Comparison of ENCODE assay signal across 8 cellular contexts in the genomic region with DNA sequence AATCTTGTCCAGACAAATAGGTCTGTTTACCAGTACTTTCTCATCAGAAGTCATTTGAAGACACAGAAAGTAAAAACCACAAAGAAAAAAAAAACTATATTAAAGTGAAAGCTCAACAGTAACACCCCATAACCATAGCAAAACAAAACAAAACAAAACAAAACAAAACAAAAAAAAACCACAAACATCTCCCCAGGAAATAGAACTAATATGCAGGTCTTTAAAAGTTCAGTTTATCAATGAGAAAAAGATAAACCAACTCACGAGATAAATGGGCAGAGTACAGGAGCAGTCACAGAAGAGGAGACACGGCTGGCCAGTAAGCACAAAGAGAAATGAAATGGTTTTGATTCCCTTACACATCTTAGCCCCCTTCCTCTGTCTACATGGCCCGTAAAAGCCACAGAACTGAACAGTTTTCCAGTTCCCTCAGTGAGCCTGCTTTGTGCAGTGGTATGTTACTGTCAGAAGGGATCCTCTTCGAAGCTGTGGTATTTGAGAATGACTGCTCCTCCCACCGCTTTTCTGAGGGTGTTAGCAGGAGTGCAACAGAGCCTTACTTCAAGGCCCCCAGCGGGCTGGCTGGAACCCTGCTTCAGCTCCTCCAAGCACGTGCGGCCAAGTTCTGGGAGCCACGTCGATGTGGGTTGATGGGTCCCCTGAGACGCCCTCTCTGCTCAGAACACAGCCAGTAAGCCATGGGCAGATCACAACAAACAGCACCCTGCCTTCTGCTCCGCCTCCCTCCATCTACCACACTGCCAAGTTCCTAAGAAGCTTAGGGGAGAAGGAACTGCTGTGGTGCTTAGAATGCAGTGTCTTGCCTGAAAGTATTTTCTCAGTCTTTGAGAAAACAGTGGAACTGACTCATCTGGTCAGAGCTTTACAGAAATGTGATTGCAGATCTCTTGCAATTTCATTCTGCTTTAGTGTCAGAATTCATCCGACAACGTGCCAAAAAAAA. TPM values are rescaled to one million over a fixed set of nuclear protein-coding genes. Genes with fewer than 3 reads are reported as not detected.
DNase-seq lines count a peak whose midpoint lies in the region; ATAC-seq and TF ChIP-seq lines count a peak whose summit lies in the region.

No MANE protein-coding gene starts in this region.

- H3K9me3 Mint-ChIP-seq in activated naive CD8-positive, alpha-beta T cell treated with anti-CD3 and anti-CD28 coated beads for 36 hours, result peaks cover 2% of the 10 kb centered on the region
- peaks cover 6% of the 10 kb centered on the region for H3K9me3 Mint-ChIP-seq in progenitor cell of endocrine pancreas (ENCODE audit: low read depth)

- H3K9me3 ChIP-seq in cardiac muscle cell (ENCODE audit: low read depth), result no peaks in the 10 kb centered on the region

- ATAC-seq in GM18505 (IDR thresholded peaks at IDR 0.05; ENCODE audit: unreplicated experiment), result peak; percentile 33
- peak; percentile 40 for ATAC-seq in HG02884 (IDR thresholded peaks at IDR 0.05; ENCODE audit: unreplicated experiment)

- TF ChIP-seq CTCF in cardiac muscle cell (IDR thresholded peaks at IDR 0.05; ENCODE audit: low read depth, low read length) (no peak), progenitor cell of endocrine pancreas (IDR thresholded peaks at IDR 0.05; ENCODE audit: unreplicated experiment) (no peak)

- H3K27ac ChIP-seq in cardiac muscle cell, result peak overlapping the region; percentile 69

- H3K36me3 ChIP-seq in cardiac muscle cell, result no peaks in the 10 kb centered on the region

- peak overlapping the region; percentile 80 for H3K27ac Mint-ChIP-seq in activated naive CD8-positive, alpha-beta T cell treated with anti-CD3 and anti-CD28 coated beads for 36 hours
- no peak overlapping the region for H3K27ac Mint-ChIP-seq in progenitor cell of endocrine pancreas

- H3K4me3 Mint-ChIP-seq in activated naive CD8-positive, alpha-beta T cell treated with anti-CD3 and anti-CD28 coated beads for 36 hours, result peak overlapping the region; percentile 40
- H3K4me3 Mint-ChIP-seq in progenitor cell of endocrine pancreas (ENCODE audit: low read depth), result no peak overlapping the region

- H3K36me3 Mint-ChIP-seq in activated naive CD8-positive, alpha-beta T cell treated with anti-CD3 and anti-CD28 coated beads for 36 hours, result no peaks in the 10 kb centered on the region
- H3K36me3 Mint-ChIP-seq in progenitor cell of endocrine pancreas (ENCODE audit: insufficient read depth), result peaks cover 2% of the 10 kb centered on the region

- peaks cover 26% of the 10 kb centered on the region for H3K4me1 ChIP-seq in cardiac muscle cell (ENCODE audit: low read depth)

- peak; percentile 59 for TF ChIP-seq POLR2A in GM18505 (IDR thresholded peaks at IDR 0.05; ENCODE audit: borderline replicate concordance, extremely low read depth, insufficient read depth, insufficient read length)

- H3K4me3 ChIP-seq in cardiac muscle cell, result no peak overlapping the region

- H3K4me1 Mint-ChIP-seq in activated naive CD8-positive, alpha-beta T cell treated with anti-CD3 and anti-CD28 coated beads for 36 hours, result peaks cover 50% of the 10 kb centered on the region
- peaks cover 11% of the 10 kb centered on the region for H3K4me1 Mint-ChIP-seq in progenitor cell of endocrine pancreas (ENCODE audit: low read depth)

- H3K27me3 ChIP-seq in cardiac muscle cell, result no peaks in the 10 kb centered on the region

- peaks cover 15% of the 10 kb centered on the region for H3K27me3 Mint-ChIP-seq in activated naive CD8-positive, alpha-beta T cell treated with anti-CD3 and anti-CD28 coated beads for 36 hours
- peaks cover 33% of the 10 kb centered on the region for H3K27me3 Mint-ChIP-seq in progenitor cell of endocrine pancreas

- DNase-seq in OCI-M1 (lab: John Stamatoyannopoulos, UW) (peak; percentile 61), cardiac muscle cell (ENCODE audit: low read depth in 1 of 2, low spot score in 1 of 2) (peak; percentile 30 to 96), putamen (ENCODE audit: low spot score) (peak; percentile 43), GF-D8 (lab: John Stamatoyannopoulos, UW) (no peak), progenitor cell of endocrine pancreas (ENCODE audit: low spot score, unreplicated experiment) (no peak)
- peak; percentile 47 for DNase-seq in activated naive CD8-positive, alpha-beta T cell treated with anti-CD3 and anti-CD28 coated beads for 36 hours

RNA-seq across cellular contexts. Expression of a gene that starts 14.0 kb away (rescaled TPM):
- under 1 TPM; 0.82 to 0.89 TPM for total RNA-seq in activated naive CD8-positive, alpha-beta T cell treated with anti-CD3 and anti-CD28 coated beads for 36 hours
- total RNA-seq in cardiac muscle cell, result 2.9 and 4.0 TPM in 2 replicates
- 2.9 and 6.5 TPM in 2 replicates for polyA plus RNA-seq in cardiac muscle cell
- total RNA-seq in progenitor cell of endocrine pancreas, result 2.9 and 4.7 TPM in 2 replicates

Comparison
In these comparisons a context has a peak if more than half of its experiments do, and no peak if none do; other contexts are left out.
1. DNase-seq: peak in OCI-M1 (single experiment), activated naive CD8-positive, alpha-beta T cell treated with anti-CD3 and anti-CD28 coated beads for 36 hours (single experiment), cardiac muscle cell (2 of 2) and putamen (single experiment); none in GF-D8 (single experiment) and progenitor cell of endocrine pancreas (single experiment).